8 cellular contexts compared by ENCODE assay signal in genomic region chr1:226083303-226084101, GRCh38. TPM values are rescaled to one million over a fixed set of nuclear protein-coding genes. Genes with fewer than 3 reads are reported as not detected.
DNase-seq lines count a peak whose midpoint lies in the region; ATAC-seq and TF ChIP-seq lines count a peak whose summit lies in the region.

No MANE protein-coding gene starts in this region.

- 2 to 3% (median 2%) methylated on average over 64 to 75 of the region's 75 CpGs for WGBS in psoas muscle, 3 donors

- H3K79me2 ChIP-seq in MM.1S (ENCODE audit: low read length) (no peaks in the 10 kb centered on the region), SU-DHL-6 (ENCODE audit: insufficient read depth, low read length) (no peaks in the 10 kb centered on the region)

- POLR2A ChIA-PET in GM10248 (lab: Yijun Ruan, JAX), result interaction anchor here (0.7 to 2.9 kb wide), 6 partner anchors 10 to 84 kb away, joined by 3 to 12 read pairs (median 8); partner anchors contain the start of genes H3-3A and SDE2

- peak overlapping the region; percentile 89 for H3K4me2 ChIP-seq in MM.1S (ENCODE audit: low read depth, low read length)
- peak overlapping the region; percentile 75 for H3K4me2 ChIP-seq in SU-DHL-6 (ENCODE audit: low read depth, low read length, poor library complexity, severe bottlenecking)

- H3K4me1 ChIP-seq in MM.1S (ENCODE audit: low read length), result peaks cover 6% of the 10 kb centered on the region
- H3K4me1 ChIP-seq in adipocyte (ENCODE audit: control insufficient read depth, insufficient read depth, low read length), result peaks cover 3% of the 10 kb centered on the region
- H3K4me1 ChIP-seq in psoas muscle, result peaks cover 4% of the 10 kb centered on the region
- H3K4me1 ChIP-seq in vagina, result peaks cover 7% of the 10 kb centered on the region

- DNase-seq in GM10248 (ENCODE audit: extremely low spot score) (peak; percentile 97), HCEC 1CT (peak; percentile 69), MM.1S (peak; percentile 96), adipocyte (ENCODE audit: low read depth) (peak; percentile 94), left ventricle myocardium superior (peak; percentile 95), psoas muscle (peak; percentile 88 to 94), vagina (ENCODE audit: extremely low spot score in 2 of 2) (no peak)

- peak overlapping the region; percentile 92 for H2AFZ ChIP-seq in MM.1S (ENCODE audit: low read length)
- H2AFZ ChIP-seq in SU-DHL-6 (ENCODE audit: low read depth, low read length, severe bottlenecking), result peak overlapping the region; percentile 85

- no peak for TF ChIP-seq CTCF in GM10248 (IDR thresholded peaks at IDR 0.05; ENCODE audit: control extremely low read depth, extremely low read depth, low read depth, missing control alignments)
- no peak for TF ChIP-seq CTCF in MM.1S (IDR thresholded peaks at IDR 0.05; ENCODE audit: low read length)
- TF ChIP-seq CTCF in SU-DHL-6 (IDR thresholded peaks at IDR 0.05; ENCODE audit: insufficient read depth, low read length, poor library complexity, severe bottlenecking), result no peak
- no peak for TF ChIP-seq CTCF in psoas muscle (IDR thresholded peaks at IDR 0.05)
- no peak for TF ChIP-seq CTCF in vagina (IDR thresholded peaks at IDR 0.05)

- peak; percentile 99 for ATAC-seq in left ventricle myocardium superior
- peak; percentile 96 to 99 (median 97) for ATAC-seq in psoas muscle

- H3K9me3 ChIP-seq in MM.1S (replicated peaks; ENCODE audit: insufficient read depth, low read length), result no peaks in the 10 kb centered on the region
- no peaks in the 10 kb centered on the region for H3K9me3 ChIP-seq in SU-DHL-6 (ENCODE audit: insufficient read depth, low read length)
- H3K9me3 ChIP-seq in adipocyte (ENCODE audit: control insufficient read depth, low read length), result no peaks in the 10 kb centered on the region
- no peaks in the 10 kb centered on the region for H3K9me3 ChIP-seq in psoas muscle
- no peaks in the 10 kb centered on the region for H3K9me3 ChIP-seq in vagina

- CTCF ChIA-PET in GM10248 (lab: Yijun Ruan, JAX), result interaction anchor here (0.6 to 2.9 kb wide), 12 partner anchors 10 to 42 kb away, joined by 3 to 21 read pairs (median 8); partner anchors contain the start of gene H3-3A

- H3K27ac ChIP-seq in MM.1S (ENCODE audit: low read length) (peak overlapping the region; percentile 36; the same call in 1 of the 2 replicates), SU-DHL-6 (ENCODE audit: low read depth, low read length) (peak overlapping the region; percentile 87), psoas muscle (peak overlapping the region; percentile 73), vagina (peak overlapping the region; percentile 70)

- H3K4me3 ChIP-seq in MM.1S (ENCODE audit: low read length) (peak overlapping the region; percentile 72), SU-DHL-6 (ENCODE audit: insufficient read depth, low read length, poor library complexity, severe bottlenecking) (peak overlapping the region; percentile 54), adipocyte (ENCODE audit: low read length) (peak overlapping the region; percentile 85), psoas muscle (peak overlapping the region; percentile 95), vagina (peak overlapping the region; percentile 81 to 84)

- TF ChIP-seq POLR2A in vagina (IDR thresholded peaks at IDR 0.05), result peak in 1 of 2 donors; percentile 35

- no peaks in the 10 kb centered on the region for H3K36me3 ChIP-seq in MM.1S (replicated peaks; ENCODE audit: insufficient read depth, low read length)
- H3K36me3 ChIP-seq in SU-DHL-6 (ENCODE audit: low read length), result no peaks in the 10 kb centered on the region
- H3K36me3 ChIP-seq in adipocyte (ENCODE audit: control insufficient read depth, insufficient read depth, low read length, severe bottlenecking), result no peaks in the 10 kb centered on the region
- H3K36me3 ChIP-seq in psoas muscle (ENCODE audit: insufficient read depth in 1 of 2, low read depth in 1 of 2), result no peaks in the 10 kb centered on the region
- no peaks in the 10 kb centered on the region for H3K36me3 ChIP-seq in vagina

- no peaks in the 10 kb centered on the region for H3K27me3 ChIP-seq in MM.1S (replicated peaks; ENCODE audit: insufficient read depth, low read length)
- H3K27me3 ChIP-seq in SU-DHL-6 (ENCODE audit: low read length), result no peaks in the 10 kb centered on the region
- H3K27me3 ChIP-seq in adipocyte (replicated peaks; ENCODE audit: control insufficient read depth, insufficient read depth, low read length), result no peaks in the 10 kb centered on the region
- H3K27me3 ChIP-seq in psoas muscle (ENCODE audit: insufficient read depth in 3 of 3, low read length in 2 of 3), result no peaks in the 10 kb centered on the region
- no peaks in the 10 kb centered on the region for H3K27me3 ChIP-seq in vagina

- H3F3A ChIP-seq in MM.1S (ENCODE audit: insufficient read depth, low read length), result peaks cover 12% of the 10 kb centered on the region; the same call in 1 of the 2 replicates
- peaks cover 35% of the 10 kb centered on the region for H3F3A ChIP-seq in SU-DHL-6 (ENCODE audit: insufficient read depth)

- H4K20me1 ChIP-seq in MM.1S (ENCODE audit: insufficient read depth, low read length), result no peaks in the 10 kb centered on the region
- no peaks in the 10 kb centered on the region for H4K20me1 ChIP-seq in SU-DHL-6 (ENCODE audit: low read depth, low read length)

- H3K9me2 ChIP-seq in MM.1S (replicated peaks; ENCODE audit: insufficient read depth, low read length) (no peaks in the 10 kb centered on the region), SU-DHL-6 (replicated peaks; ENCODE audit: insufficient read depth, low read length) (no peaks in the 10 kb centered on the region)

- intact Hi-C loops in left ventricle myocardium superior (cut with micrococcal nuclease), result no loop called here
- intact Hi-C loops in psoas muscle (cut with DNase I), result no loop called here
- intact Hi-C loops in vagina (cut with DNase I), result loop anchor here (5.0 kb wide), 1 partner anchor 39 kb away; no protein-coding TSS in a partner anchor

- H3K9ac ChIP-seq in MM.1S (ENCODE audit: low read length), result peak overlapping the region; percentile 51; the same call in 1 of the 2 replicates
- H3K9ac ChIP-seq in SU-DHL-6 (ENCODE audit: low read length), result peak overlapping the region; percentile 64
- H3K9ac ChIP-seq in adipocyte (ENCODE audit: low read length), result peak overlapping the region; percentile 85

RNA-seq across cellular contexts. Expression of gene H3-3A, which starts 21.0 kb away (rescaled TPM):
- total RNA-seq in left ventricle myocardium superior, result 345 TPM
- 100 to 1,000 TPM; 187 to 284 (median 210) TPM for total RNA-seq in psoas muscle
- polyA plus RNA-seq in psoas muscle, result 100 to 1,000 TPM; 210 to 222 (median 210) TPM
- total RNA-seq in vagina, result 263 TPM

Comparison
In these comparisons a context has a peak if more than half of its experiments do, and no peak if none do; other contexts are left out.
1. DNase-seq: peak in GM10248 (single experiment), HCEC 1CT (single experiment), MM.1S (single experiment), adipocyte (single experiment), left ventricle myocardium superior (single experiment) and psoas muscle (2 of 2); none in vagina (0 of 2).
2. H3K27ac ChIP-seq: peak in every context shown above with its lines; median percentile 87 in SU-DHL-6; 73 in psoas muscle; 70 in vagina; 36 in MM.1S.
3. Peak in every context shown above with its lines, with median percentiles within 50 percentile points of each other: H3K4me3 ChIP-seq and H3K9ac ChIP-seq.